1 cellular context compared by ENCODE assay signal in genomic region chrX:21839334-21840198, GRCh38.
TF ChIP-seq lines count a peak whose summit lies in the region.

Gene MBTPS2, plus strand, starts transcription at chrX:21839617. Its CDS starts 118 bp downstream, at chrX:21839735.

TF ChIP-seq in K562, 482 proteins besides CTCF, POLR2A, EP300 and RAD21 (continued from another document):
- TF ChIP-seq, protein P1, sequence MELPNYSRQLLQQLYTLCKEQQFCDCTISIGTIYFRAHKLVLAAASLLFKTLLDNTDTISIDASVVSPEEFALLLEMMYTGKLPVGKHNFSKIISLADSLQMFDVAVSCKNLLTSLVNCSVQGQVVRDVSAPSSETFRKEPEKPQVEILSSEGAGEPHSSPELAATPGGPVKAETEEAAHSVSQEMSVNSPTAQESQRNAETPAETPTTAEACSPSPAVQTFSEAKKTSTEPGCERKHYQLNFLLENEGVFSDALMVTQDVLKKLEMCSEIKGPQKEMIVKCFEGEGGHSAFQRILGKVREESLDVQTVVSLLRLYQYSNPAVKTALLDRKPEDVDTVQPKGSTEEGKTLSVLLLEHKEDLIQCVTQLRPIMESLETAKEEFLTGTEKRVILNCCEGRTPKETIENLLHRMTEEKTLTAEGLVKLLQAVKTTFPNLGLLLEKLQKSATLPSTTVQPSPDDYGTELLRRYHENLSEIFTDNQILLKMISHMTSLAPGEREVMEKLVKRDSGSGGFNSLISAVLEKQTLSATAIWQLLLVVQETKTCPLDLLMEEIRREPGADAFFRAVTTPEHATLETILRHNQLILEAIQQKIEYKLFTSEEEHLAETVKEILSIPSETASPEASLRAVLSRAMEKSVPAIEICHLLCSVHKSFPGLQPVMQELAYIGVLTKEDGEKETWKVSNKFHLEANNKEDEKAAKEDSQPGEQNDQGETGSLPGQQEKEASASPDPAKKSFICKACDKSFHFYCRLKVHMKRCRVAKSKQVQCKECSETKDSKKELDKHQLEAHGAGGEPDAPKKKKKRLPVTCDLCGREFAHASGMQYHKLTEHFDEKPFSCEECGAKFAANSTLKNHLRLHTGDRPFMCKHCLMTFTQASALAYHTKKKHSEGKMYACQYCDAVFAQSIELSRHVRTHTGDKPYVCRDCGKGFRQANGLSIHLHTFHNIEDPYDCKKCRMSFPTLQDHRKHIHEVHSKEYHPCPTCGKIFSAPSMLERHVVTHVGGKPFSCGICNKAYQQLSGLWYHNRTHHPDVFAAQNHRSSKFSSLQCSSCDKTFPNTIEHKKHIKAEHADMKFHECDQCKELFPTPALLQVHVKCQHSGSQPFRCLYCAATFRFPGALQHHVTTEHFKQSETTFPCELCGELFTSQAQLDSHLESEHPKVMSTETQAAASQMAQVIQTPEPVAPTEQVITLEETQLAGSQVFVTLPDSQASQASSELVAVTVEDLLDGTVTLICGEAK (IDR thresholded peaks at IDR 0.05) = peak; percentile 99
- TF ChIP-seq, protein P1 (CRISPR knock-in tag; IDR thresholded peaks at IDR 0.05) = no peak
- TF ChIP-seq C11orf30 (IDR thresholded peaks at IDR 0.05; ENCODE audit: low read depth) (peak; percentile 88), ZNF24 (IDR thresholded peaks at IDR 0.05) (peak; percentile 55; the same call in 1 of the 2 replicates), DIDO1 (tag; IDR thresholded peaks at IDR 0.05; ENCODE audit: low read depth) (peak; percentile 91), ETV1 (tag; conservative IDR thresholded peaks at IDR 0.05; ENCODE audit: low read depth) (peak; percentile 80), TBP (optimal IDR thresholded peaks at IDR 0.05; ENCODE audit: low read depth, low read length) (peak; percentile 98), ZNF277 (CRISPR knock-in tag; IDR thresholded peaks at IDR 0.05; ENCODE audit: borderline replicate concordance) (no peak), SAP30 (IDR thresholded peaks at IDR 0.05; ENCODE audit: borderline replicate concordance, insufficient read depth, low read depth, low read length, poor library complexity, severe bottlenecking) (peak; percentile 69), RCOR1 (IDR thresholded peaks at IDR 0.05; ENCODE audit: borderline replicate concordance in 1 of 2, low read depth in 2 of 2, low read length in 2 of 2) (peak in 1 of 2 experiments; percentile 76; a peak in 1 of 4 replicates), RBM15 (IDR thresholded peaks at IDR 0.05; ENCODE audit: insufficient read depth, low read length) (no peak), NCOR1 (IDR thresholded peaks at IDR 0.05) (peak; percentile 38; the same call in 1 of the 2 replicates)
- TF ChIP-seq, protein P2, sequence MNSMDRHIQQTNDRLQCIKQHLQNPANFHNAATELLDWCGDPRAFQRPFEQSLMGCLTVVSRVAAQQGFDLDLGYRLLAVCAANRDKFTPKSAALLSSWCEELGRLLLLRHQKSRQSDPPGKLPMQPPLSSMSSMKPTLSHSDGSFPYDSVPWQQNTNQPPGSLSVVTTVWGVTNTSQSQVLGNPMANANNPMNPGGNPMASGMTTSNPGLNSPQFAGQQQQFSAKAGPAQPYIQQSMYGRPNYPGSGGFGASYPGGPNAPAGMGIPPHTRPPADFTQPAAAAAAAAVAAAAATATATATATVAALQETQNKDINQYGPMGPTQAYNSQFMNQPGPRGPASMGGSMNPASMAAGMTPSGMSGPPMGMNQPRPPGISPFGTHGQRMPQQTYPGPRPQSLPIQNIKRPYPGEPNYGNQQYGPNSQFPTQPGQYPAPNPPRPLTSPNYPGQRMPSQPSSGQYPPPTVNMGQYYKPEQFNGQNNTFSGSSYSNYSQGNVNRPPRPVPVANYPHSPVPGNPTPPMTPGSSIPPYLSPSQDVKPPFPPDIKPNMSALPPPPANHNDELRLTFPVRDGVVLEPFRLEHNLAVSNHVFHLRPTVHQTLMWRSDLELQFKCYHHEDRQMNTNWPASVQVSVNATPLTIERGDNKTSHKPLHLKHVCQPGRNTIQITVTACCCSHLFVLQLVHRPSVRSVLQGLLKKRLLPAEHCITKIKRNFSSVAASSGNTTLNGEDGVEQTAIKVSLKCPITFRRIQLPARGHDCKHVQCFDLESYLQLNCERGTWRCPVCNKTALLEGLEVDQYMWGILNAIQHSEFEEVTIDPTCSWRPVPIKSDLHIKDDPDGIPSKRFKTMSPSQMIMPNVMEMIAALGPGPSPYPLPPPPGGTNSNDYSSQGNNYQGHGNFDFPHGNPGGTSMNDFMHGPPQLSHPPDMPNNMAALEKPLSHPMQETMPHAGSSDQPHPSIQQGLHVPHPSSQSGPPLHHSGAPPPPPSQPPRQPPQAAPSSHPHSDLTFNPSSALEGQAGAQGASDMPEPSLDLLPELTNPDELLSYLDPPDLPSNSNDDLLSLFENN (IDR thresholded peaks at IDR 0.05; ENCODE audit: low read depth in 2 of 2, low read length in 2 of 2) = 0 out of 4 replicates have a peak, but pooled peaks of 1 of the 2 experiments have one; percentile 19
TF ChIP-seq in K562: peak in this region for 135.
